Comparison of ENCODE assay signal across 2 cellular contexts in the genomic region with DNA sequence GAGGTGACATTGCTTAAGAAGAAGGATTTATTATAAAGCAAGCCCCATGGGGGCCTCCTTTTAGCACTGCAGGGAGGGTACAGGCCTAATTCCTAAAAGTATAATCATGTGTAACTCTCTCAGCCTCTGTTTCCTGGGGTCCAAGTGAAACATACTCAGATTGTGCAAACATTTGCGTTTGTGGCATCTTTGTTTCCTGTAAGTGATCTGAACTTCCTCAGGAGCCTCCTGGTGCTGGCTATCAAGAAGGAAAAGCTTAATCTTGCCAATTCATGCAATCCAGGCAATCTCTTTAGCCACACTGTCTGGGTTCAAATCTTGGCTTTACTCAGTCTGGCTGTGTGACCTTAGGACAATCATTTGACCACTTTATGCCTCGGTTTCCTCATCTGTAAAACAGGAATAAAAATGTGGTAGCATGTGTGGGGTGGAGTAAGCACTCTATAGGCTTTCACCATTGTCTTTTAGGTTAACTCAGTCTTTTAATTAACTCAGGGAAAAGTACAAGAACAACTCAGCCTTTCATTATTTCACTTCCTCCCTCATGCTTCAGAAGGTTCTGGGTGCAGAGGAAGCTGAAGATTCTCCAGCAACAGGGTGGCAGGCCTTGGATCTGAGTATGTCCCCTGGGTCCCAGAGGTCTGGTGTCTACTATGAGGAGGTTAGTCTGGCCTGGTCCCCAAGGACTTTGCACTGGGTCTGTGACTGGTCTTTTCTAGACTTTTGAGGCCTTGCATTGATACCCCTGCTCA.
TF ChIP-seq lines count a peak whose summit lies in the region.

No MANE protein-coding gene starts in this region.

TF ChIP-seq in HepG2, 621 proteins besides CTCF, POLR2A, EP300 and RAD21:
- TF ChIP-seq IRX3 (CRISPR knock-in tag; IDR thresholded peaks at IDR 0.05; ENCODE audit: borderline replicate concordance, low read depth): no peak
- TF ChIP-seq, protein P1, sequence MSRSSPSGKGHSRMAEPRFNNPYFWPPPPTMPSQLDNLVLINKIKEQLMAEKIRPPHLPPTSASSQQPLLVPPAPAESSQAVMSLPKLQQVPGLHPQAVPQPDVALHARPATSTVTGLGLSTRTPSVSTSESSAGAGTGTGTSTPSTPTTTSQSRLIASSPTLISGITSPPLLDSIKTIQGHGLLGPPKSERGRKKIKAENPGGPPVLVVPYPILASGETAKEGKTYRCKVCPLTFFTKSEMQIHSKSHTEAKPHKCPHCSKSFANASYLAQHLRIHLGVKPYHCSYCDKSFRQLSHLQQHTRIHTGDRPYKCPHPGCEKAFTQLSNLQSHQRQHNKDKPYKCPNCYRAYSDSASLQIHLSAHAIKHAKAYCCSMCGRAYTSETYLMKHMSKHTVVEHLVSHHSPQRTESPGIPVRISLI (CRISPR knock-in tag; IDR thresholded peaks at IDR 0.05; ENCODE audit: borderline replicate concordance): no peak
- TF ChIP-seq, protein P2, sequence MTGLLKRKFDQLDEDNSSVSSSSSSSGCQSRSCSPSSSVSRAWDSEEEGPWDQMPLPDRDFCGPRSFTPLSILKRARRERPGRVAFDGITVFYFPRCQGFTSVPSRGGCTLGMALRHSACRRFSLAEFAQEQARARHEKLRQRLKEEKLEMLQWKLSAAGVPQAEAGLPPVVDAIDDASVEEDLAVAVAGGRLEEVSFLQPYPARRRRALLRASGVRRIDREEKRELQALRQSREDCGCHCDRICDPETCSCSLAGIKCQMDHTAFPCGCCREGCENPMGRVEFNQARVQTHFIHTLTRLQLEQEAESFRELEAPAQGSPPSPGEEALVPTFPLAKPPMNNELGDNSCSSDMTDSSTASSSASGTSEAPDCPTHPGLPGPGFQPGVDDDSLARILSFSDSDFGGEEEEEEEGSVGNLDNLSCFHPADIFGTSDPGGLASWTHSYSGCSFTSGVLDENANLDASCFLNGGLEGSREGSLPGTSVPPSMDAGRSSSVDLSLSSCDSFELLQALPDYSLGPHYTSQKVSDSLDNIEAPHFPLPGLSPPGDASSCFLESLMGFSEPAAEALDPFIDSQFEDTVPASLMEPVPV (CRISPR knock-in tag; IDR thresholded peaks at IDR 0.05): no peak
- TF ChIP-seq ZNF768 (CRISPR knock-in tag; IDR thresholded peaks at IDR 0.05): no peak
- no peak for TF ChIP-seq MED1 (CRISPR knock-in tag; IDR thresholded peaks at IDR 0.05)
- TF ChIP-seq TSC22D2 (CRISPR knock-in tag; IDR thresholded peaks at IDR 0.05; ENCODE audit: borderline replicate concordance): no peak
- no peak for TF ChIP-seq ZNF782 (CRISPR knock-in tag; IDR thresholded peaks at IDR 0.05; ENCODE audit: borderline replicate concordance)
- no peak for TF ChIP-seq HDAC1 (CRISPR knock-in tag; IDR thresholded peaks at IDR 0.05)
- TF ChIP-seq ATRX (CRISPR knock-in tag; IDR thresholded peaks at IDR 0.05; ENCODE audit: borderline replicate concordance): no peak
- no peak for TF ChIP-seq ZNF652 (CRISPR knock-in tag; IDR thresholded peaks at IDR 0.05; ENCODE audit: borderline replicate concordance, low read depth)
- TF ChIP-seq ZNF605 (CRISPR knock-in tag; IDR thresholded peaks at IDR 0.05): no peak
- TF ChIP-seq ZNF607 (CRISPR knock-in tag; IDR thresholded peaks at IDR 0.05; ENCODE audit: borderline replicate concordance): no peak
- TF ChIP-seq WIZ (CRISPR knock-in tag; IDR thresholded peaks at IDR 0.05): no peak
- TF ChIP-seq CBX2 (IDR thresholded peaks at IDR 0.05; ENCODE audit: low read depth, low read length): no peak
- no peak for TF ChIP-seq CBX2 (CRISPR knock-in tag; IDR thresholded peaks at IDR 0.05; ENCODE audit: low read depth)

TF ChIP-seq in SK-N-SH, 30 proteins besides CTCF, POLR2A, EP300 and RAD21:
- TF ChIP-seq MEF2A (IDR thresholded peaks at IDR 0.05; ENCODE audit: borderline replicate concordance, low read depth): no peak
- TF ChIP-seq GABPA (IDR thresholded peaks at IDR 0.05; ENCODE audit: low read depth): no peak
- no peak for TF ChIP-seq JUND (IDR thresholded peaks at IDR 0.05)
- TF ChIP-seq SMC3 (IDR thresholded peaks at IDR 0.05; ENCODE audit: low read depth, low read length): no peak
TF ChIP-seq in SK-N-SH: peak in this region for 0.
